ENCODE assay signal across 8 cellular contexts in the genomic region with DNA sequence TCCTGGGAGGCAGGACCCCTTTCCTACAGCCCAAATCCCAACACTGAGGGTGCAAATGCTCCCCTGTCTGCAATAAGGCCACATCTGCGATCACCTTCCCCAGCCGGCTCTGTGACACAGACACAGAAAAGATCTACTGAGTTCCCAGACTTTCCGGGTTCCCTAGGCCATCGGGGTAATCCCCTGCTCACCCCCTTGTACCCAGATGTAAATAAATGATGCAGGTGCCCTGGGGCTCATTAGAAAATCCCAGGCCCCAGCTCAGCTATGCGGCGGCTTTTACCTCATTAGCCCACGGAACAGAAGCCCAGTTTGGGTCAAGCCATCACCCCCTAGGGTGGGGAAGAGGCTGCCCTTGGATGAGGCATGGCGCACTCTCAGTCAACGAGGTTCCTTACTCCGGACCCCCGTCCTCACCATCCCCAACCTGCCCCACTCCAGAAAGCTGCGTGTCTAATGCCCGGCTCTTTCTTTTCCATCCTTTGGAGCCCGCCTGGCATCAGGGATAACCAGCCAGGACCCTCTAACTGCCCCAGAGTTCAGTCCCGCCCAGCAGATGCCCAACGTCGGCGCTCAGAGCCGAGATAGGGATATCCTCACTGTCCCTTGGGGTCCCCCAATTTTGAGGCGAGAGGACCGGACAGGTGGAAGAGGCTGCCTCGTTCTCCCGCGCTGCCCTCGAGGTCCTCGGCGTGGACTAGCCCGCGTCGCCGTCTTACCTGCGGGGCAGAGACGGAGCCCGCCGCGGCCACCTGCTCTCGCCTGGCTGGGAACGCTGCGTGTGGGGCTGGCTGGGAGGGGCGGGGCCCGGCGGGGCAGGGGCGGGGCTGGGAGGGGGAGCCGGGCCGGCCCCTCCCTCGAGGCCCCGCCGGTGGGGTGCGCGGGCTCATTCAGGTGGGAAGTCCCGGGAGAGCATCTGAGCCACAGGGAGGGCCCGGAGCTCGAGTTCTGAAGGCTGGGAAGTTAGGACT. TPM values are rescaled to one million over a fixed set of nuclear protein-coding genes. Genes with fewer than 3 reads are reported as not detected.
DNase-seq lines count a peak whose midpoint lies in the region; ATAC-seq and TF ChIP-seq lines count a peak whose summit lies in the region.

A gene with protein sequence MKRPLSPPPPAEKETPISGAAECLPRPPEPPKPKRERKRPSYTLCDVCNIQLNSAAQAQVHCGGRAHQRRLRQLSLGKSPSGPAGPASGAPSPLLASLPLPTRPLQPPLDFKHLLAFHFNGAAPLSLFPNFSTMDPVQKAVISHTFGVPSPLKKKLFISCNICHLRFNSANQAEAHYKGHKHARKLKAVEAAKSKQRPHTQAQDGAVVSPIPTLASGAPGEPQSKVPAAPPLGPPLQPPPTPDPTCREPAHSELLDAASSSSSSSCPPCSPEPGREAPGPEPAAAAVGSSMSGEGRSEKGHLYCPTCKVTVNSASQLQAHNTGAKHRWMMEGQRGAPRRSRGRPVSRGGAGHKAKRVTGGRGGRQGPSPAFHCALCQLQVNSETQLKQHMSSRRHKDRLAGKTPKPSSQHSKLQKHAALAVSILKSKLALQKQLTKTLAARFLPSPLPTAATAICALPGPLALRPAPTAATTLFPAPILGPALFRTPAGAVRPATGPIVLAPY (minus strand): TSS at position 783 of the 971 bp plus-strand sequence. CDS start 35,417 bp downstream, outside the sequence.

- TF ChIP-seq EP300 in SK-N-SH (IDR thresholded peaks at IDR 0.05; ENCODE audit: borderline replicate concordance in 1 of 2, low read depth in 1 of 2, low read length in 1 of 2), result no peak

- H3K9ac ChIP-seq in SK-N-SH (no peak within 1 kb of the TSS), iPS-18a (ENCODE audit: low read length) (no peak within 1 kb of the TSS)

- TF ChIP-seq CTCF in SK-N-SH (IDR thresholded peaks at IDR 0.05) (no peak), testis (IDR thresholded peaks at IDR 0.05) (no peak), gastrocnemius medialis (IDR thresholded peaks at IDR 0.05 in 4 of 5, conservative IDR thresholded peaks at IDR 0.05 in 1 of 5) (no peak)

- in situ Hi-C loops in gastrocnemius medialis (cut with MboI; ENCODE audit: low sequenced_read_pairs in 4 of 4), result no loop called here

- H3K36me3 ChIP-seq in SK-N-SH (replicated peaks in 1 of 2; ENCODE audit: control insufficient read depth in 1 of 2, insufficient read depth in 2 of 2, low read length in 1 of 2) (no peaks in the 10 kb centered on the region), iPS-18a (ENCODE audit: control insufficient read depth, low read depth, low read length) (no peaks in the 10 kb centered on the region), testis (ENCODE audit: low read depth, missing control alignments) (no peaks in the 10 kb centered on the region), gastrocnemius medialis (no peaks in the 10 kb centered on the region)

- H3K9me2 ChIP-seq in SK-N-SH, result no peaks in the 10 kb centered on the region

- H3K27ac ChIP-seq in SK-N-SH (ENCODE audit: low read depth in 2 of 2, low read length in 1 of 2), result no peak within 1 kb of the TSS
- H3K27ac ChIP-seq in iPS-18a (ENCODE audit: low read length), result no peak within 1 kb of the TSS
- peak within 1 kb of the TSS in 1 of 2 donors; percentile 14 for H3K27ac ChIP-seq in testis
- no peak within 1 kb of the TSS for H3K27ac ChIP-seq in gastrocnemius medialis

- no peak within 1 kb of the TSS for H3K4me2 ChIP-seq in SK-N-SH

- H3K27me3 ChIP-seq in SK-N-SH (ENCODE audit: insufficient read depth) (no peaks in the 10 kb centered on the region; the same call in 1 of the 2 replicates), iPS-18a (ENCODE audit: control insufficient read depth, insufficient read depth, low read length) (peaks cover 21% of the 10 kb centered on the region), testis (no peaks in the 10 kb centered on the region), gastrocnemius medialis (peaks cover 0 to 11% (median 8%) of the 10 kb centered on the region in 3 donors)

- H3K79me2 ChIP-seq in SK-N-SH (ENCODE audit: insufficient read depth), result no peaks in the 10 kb centered on the region

- TF ChIP-seq POLR2A in testis (IDR thresholded peaks at IDR 0.05) (no peak), gastrocnemius medialis (IDR thresholded peaks at IDR 0.05) (no peak)

- DNase-seq in SK-N-SH, result peak; percentile 78
- DNase-seq in activated T-cell treated with anti-CD3 and anti-CD28 coated beads for 1 hour (ENCODE audit: low read depth), result peak; percentile 42
- no peak for DNase-seq in testis
- DNase-seq in GOT3 (lab: John Stamatoyannopoulos, UW), result no peak
- DNase-seq in gastrocnemius medialis, result no peak

- 40% methylated on average over 21 of the region's 53 CpGs for WGBS in SK-N-SH (ENCODE audit: low lambda C conversion rate)
- 39 to 47% methylated on average over 22 to 38 of the region's 53 CpGs for WGBS in testis, 2 donors

- CTCF ChIA-PET in SK-N-SH (lab: Yijun Ruan, JAX), result interaction anchor here (1.0 to 29.9 kb wide), 9 partner anchors 11 to 139 kb away, joined by 3 to 496 read pairs (median 4); a partner anchor contains a TSS

- H4K20me1 ChIP-seq in SK-N-SH (ENCODE audit: insufficient read depth), result no peaks in the 10 kb centered on the region

- no peak within 1 kb of the TSS for H2AFZ ChIP-seq in SK-N-SH (ENCODE audit: low read depth)

- no peak; the same call in 2 of the 3 replicates for ATAC-seq in SK-N-SH treated with all-trans-retinoic acid at 6 μM for 48 hours
- ATAC-seq in GM18502 (IDR thresholded peaks at IDR 0.05; ENCODE audit: poor library complexity, unreplicated experiment), result no peak
- ATAC-seq in gastrocnemius medialis, result no peak

- H3K4me1 ChIP-seq in SK-N-SH (ENCODE audit: control insufficient read depth in 1 of 2, insufficient read depth in 2 of 2, low read depth in 1 of 2, low read length in 1 of 2) (peaks cover 0 to 8% of the 10 kb centered on the region in 2 experiments; a peak in 1 of 4 replicates), iPS-18a (ENCODE audit: control insufficient read depth, low read depth, low read length) (peaks cover 14% of the 10 kb centered on the region), testis (peaks cover 26% of the 10 kb centered on the region), gastrocnemius medialis (peaks cover 12 to 22% of the 10 kb centered on the region in 2 donors)

- no peak for TF ChIP-seq RAD21 in SK-N-SH (IDR thresholded peaks at IDR 0.05; ENCODE audit: low read length)

- POLR2A ChIA-PET in SK-N-SH (lab: Yijun Ruan, JAX), result no interaction called here

- H3K9me3 ChIP-seq in SK-N-SH, result no peaks in the 10 kb centered on the region
- no peaks in the 10 kb centered on the region for H3K9me3 ChIP-seq in iPS-18a (ENCODE audit: control insufficient read depth, low read depth, low read length)
- no peaks in the 10 kb centered on the region for H3K9me3 ChIP-seq in testis
- H3K9me3 ChIP-seq in gastrocnemius medialis, result no peaks in the 10 kb centered on the region

- intact Hi-C loops in testis (cut with DNase I; ENCODE audit: low total_unique reads), result no loop called here
- intact Hi-C loops in gastrocnemius medialis (cut with DNase I; ENCODE audit: low total_unique reads), result no loop called here

- no peak within 1 kb of the TSS for H3K4me3 ChIP-seq in SK-N-SH (ENCODE audit: low read depth in 2 of 2, low read length in 1 of 2)
- H3K4me3 ChIP-seq in iPS-18a (ENCODE audit: low read length), result peak within 1 kb of the TSS; percentile 61
- H3K4me3 ChIP-seq in testis, result peak within 1 kb of the TSS; percentile 39 to 44
- H3K4me3 ChIP-seq in gastrocnemius medialis, result no peak within 1 kb of the TSS

- no peaks in the 10 kb centered on the region for H3F3A ChIP-seq in SK-N-SH (replicated peaks; ENCODE audit: insufficient read depth)

TF ChIP-seq in SK-N-SH, 30 proteins besides CTCF, POLR2A, EP300 and RAD21 (continues in another document):
- TF ChIP-seq, protein P1, sequence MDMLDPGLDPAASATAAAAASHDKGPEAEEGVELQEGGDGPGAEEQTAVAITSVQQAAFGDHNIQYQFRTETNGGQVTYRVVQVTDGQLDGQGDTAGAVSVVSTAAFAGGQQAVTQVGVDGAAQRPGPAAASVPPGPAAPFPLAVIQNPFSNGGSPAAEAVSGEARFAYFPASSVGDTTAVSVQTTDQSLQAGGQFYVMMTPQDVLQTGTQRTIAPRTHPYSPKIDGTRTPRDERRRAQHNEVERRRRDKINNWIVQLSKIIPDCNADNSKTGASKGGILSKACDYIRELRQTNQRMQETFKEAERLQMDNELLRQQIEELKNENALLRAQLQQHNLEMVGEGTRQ (IDR thresholded peaks at IDR 0.05; ENCODE audit: borderline replicate concordance, low read depth, low read length), result no peak
- no peak for TF ChIP-seq ELF1 (IDR thresholded peaks at IDR 0.05)

TF ChIP-seq in SK-N-SH treated with all-trans-retinoic acid at 6 μM for 48 hours, 23 proteins besides CTCF, POLR2A, EP300 and RAD21 (continues in another document):
- TF ChIP-seq ZC3H10 (CRISPR knock-in tag; IDR thresholded peaks at IDR 0.05) (no peak), OSR1 (CRISPR knock-in tag; IDR thresholded peaks at IDR 0.05) (no peak), ISL1 (CRISPR knock-in tag; IDR thresholded peaks at IDR 0.05) (no peak), ZNF8 (CRISPR knock-in tag; IDR thresholded peaks at IDR 0.05) (no peak), TOX (CRISPR knock-in tag; IDR thresholded peaks at IDR 0.05; ENCODE audit: borderline replicate concordance) (no peak), CSDC2 (CRISPR knock-in tag; IDR thresholded peaks at IDR 0.05) (no peak)
- TF ChIP-seq, protein P2, sequence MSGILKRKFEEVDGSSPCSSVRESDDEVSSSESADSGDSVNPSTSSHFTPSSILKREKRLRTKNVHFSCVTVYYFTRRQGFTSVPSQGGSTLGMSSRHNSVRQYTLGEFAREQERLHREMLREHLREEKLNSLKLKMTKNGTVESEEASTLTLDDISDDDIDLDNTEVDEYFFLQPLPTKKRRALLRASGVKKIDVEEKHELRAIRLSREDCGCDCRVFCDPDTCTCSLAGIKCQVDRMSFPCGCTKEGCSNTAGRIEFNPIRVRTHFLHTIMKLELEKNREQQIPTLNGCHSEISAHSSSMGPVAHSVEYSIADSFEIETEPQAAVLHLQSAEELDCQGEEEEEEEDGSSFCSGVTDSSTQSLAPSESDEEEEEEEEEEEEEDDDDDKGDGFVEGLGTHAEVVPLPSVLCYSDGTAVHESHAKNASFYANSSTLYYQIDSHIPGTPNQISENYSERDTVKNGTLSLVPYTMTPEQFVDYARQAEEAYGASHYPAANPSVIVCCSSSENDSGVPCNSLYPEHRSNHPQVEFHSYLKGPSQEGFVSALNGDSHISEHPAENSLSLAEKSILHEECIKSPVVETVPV (CRISPR knock-in tag; IDR thresholded peaks at IDR 0.05), result no peak

RNA-seq across cellular contexts. Expression of the gene that starts here (rescaled TPM):
- 0.05 and 0.13 TPM in 2 replicates for polyA plus RNA-seq in SK-N-SH (2012; rRNA removed)
- polyA plus RNA-seq in SK-N-SH (2012; cell fraction: cytosol; rRNA removed), result 0.05 and 0.09 TPM in 2 replicates
- polyA plus RNA-seq in SK-N-SH (2012; cell fraction: nucleus; rRNA removed), result 0.06 and 0.27 TPM in 2 replicates
- 10 to 100 TPM; 17.9 to 26.6 TPM for total RNA-seq in testis
- 21.4 TPM for polyA plus RNA-seq in testis (ENCODE audit: insufficient read depth, low read depth, low replicate concordance)
- total RNA-seq in gastrocnemius medialis, result under 1 TPM in 2 of 4 donors, not detected in 2; 0.26 to 0.78 TPM

Comparison
In these comparisons a context has a peak if more than half of its experiments do, and no peak if none do; other contexts are left out.
1. RNA of the gene that starts here (total RNA-seq): 17.9 to 26.6 TPM in testis; 0.26 to 0.78 TPM in gastrocnemius medialis; every median in the first group is over 10 times any median in the second.
2. RNA of the gene that starts here (polyA plus RNA-seq): 21.4 TPM in testis (single experiment); 0.05 to 0.27 TPM in SK-N-SH; every median in the first group is over 10 times any median in the second.
3. Peak in DNase-seq in SK-N-SH; RNA of the gene not detected or under 1 TPM.
4. H3K4me3 ChIP-seq: peak in iPS-18a (single experiment) and testis (2 of 2); none in SK-N-SH (0 of 2) and gastrocnemius medialis (0 of 4).